Comparison of ENCODE assay signal across 6 cellular contexts in genomic region chr21:17494051-17494450, GRCh38. TPM values are rescaled to one million over a fixed set of nuclear protein-coding genes. Genes with fewer than 3 reads are reported as not detected.
"Had no signal": no experiment of that assay in that cellular context is flagged by ENCODE, and none has a peak within 500 bp of the region (broad histone marks: within the 10 kb centered on the region; RNA-seq: fewer than 3 reads in every experiment).

No MANE protein-coding gene starts in this region.

- H3K4me1 Mint-ChIP-seq: IgD-negative memory B cell had no signal

- H3K4me3 Mint-ChIP-seq: IgD-negative memory B cell had no signal

- H3K9ac ChIP-seq: KMS-11 had no signal

- H3K27ac ChIP-seq: HL-60, KMS-11 had no signal

- H3K4me2 ChIP-seq: KMS-11 had no signal

- FAIRE-seq: HTR-8/SVneo had no signal

- DNase-seq: KBM-7, KG1 had no signal

RNA-seq across cellular contexts. Expression of gene CXADR, which starts 18.8 kb away (rescaled TPM):
- polyA plus RNA-seq: IgD-negative memory B cell had no signal
